ENCODE assay signal across 18 cellular contexts in genomic region chr6:41274291-41274690, GRCh38. TPM values are rescaled to one million over a fixed set of nuclear protein-coding genes. Genes with fewer than 3 reads are reported as not detected.
DNase-seq lines count a peak whose midpoint lies in the region; ATAC-seq, FAIRE-seq and TF ChIP-seq lines count a peak whose summit lies in the region.
"Had no signal": no experiment of that assay in that cellular context is flagged by ENCODE, and none has a peak within 500 bp of the region (broad histone marks: within the 10 kb centered on the region; RNA-seq: fewer than 3 reads in every experiment).

No MANE protein-coding gene starts in this region.

- WGBS in K562 (ENCODE audit: insufficient coverage, low coverage, missing lambda C conversion rate): 1% methylated on average over 3 of the region's 3 CpGs
- 75% methylated on average over 2 of the region's 3 CpGs for WGBS in right lobe of liver (ENCODE audit: insufficient coverage, low coverage, low lambda C conversion rate, missing lambda C conversion rate)

- H3K9me3 ChIP-seq in K562 (replicated peaks; ENCODE audit: control insufficient read depth, insufficient read depth, low read depth, low read length) (no peaks in the 10 kb centered on the region), right lobe of liver (no peaks in the 10 kb centered on the region), left ventricle myocardium inferior (replicated peaks) (no peaks in the 10 kb centered on the region)

- no peak for TF ChIP-seq POLR2A in K562 (conservative IDR thresholded peaks at IDR 0.05)
- no peak for TF ChIP-seq POLR2A in right lobe of liver (IDR thresholded peaks at IDR 0.05)

- H3K4me3 ChIP-seq in K562: no peak overlapping the region
- no peak overlapping the region for H3K4me3 ChIP-seq in right lobe of liver
- no peak overlapping the region for H3K4me3 ChIP-seq in left ventricle myocardium inferior
- H3K4me3 ChIP-seq: GM23248 had no signal

- intact Hi-C loops in CD14-positive monocyte (cut with micrococcal nuclease) (loop anchor here in 1 of 2 donors (5.0 kb wide), 2 partner anchors 47 to 202 kb away; partner anchors contain the start of genes NFYA, OARD1 and TREML4), K562 (cut with micrococcal nuclease) (no loop called here), right lobe of liver (cut with DNase I) (no loop called here), left ventricle myocardium inferior (cut with micrococcal nuclease) (no loop called here)

- FAIRE-seq in K562 (lab: Jason Lieb, UNC): no peak
- FAIRE-seq: A204.1, GM18507, H54 had no signal

- TF ChIP-seq CTCF in CD14-positive monocyte (IDR thresholded peaks at IDR 0.05): no peak
- no peak for TF ChIP-seq CTCF in K562 (IDR thresholded peaks at IDR 0.05 in 2 of 3, conservative IDR thresholded peaks at IDR 0.05 in 1 of 3; ENCODE audit: insufficient read depth in 2 of 3, low read depth in 1 of 3, low read length in 3 of 3)
- no peak for TF ChIP-seq CTCF in right lobe of liver (IDR thresholded peaks at IDR 0.05)
- no peak for TF ChIP-seq CTCF in left ventricle myocardium inferior (IDR thresholded peaks at IDR 0.05; ENCODE audit: borderline replicate concordance)

- H3K4me1 Mint-ChIP-seq in CD14-positive monocyte: peaks cover 97% of the 10 kb centered on the region

- peaks cover 0 to 13% (median 0%) of the 10 kb centered on the region in 7 donors for H3K9me3 Mint-ChIP-seq in CD14-positive monocyte
- H3K9me3 Mint-ChIP-seq: IgD-negative memory B cell had no signal

- H3K27ac ChIP-seq in K562 (ENCODE audit: extremely low read depth, low read depth, low read length) (no peak overlapping the region), right lobe of liver (no peak overlapping the region), left ventricle myocardium inferior (replicated peaks) (no peak overlapping the region)
- H3K27ac ChIP-seq: GM23248 had no signal

- BruUV-seq in K562 (replicated peaks; lab: Mats Ljungman, UMichigan): no TSS peak

- no peak overlapping the region for H3K9ac ChIP-seq in K562 (ENCODE audit: insufficient read depth in 1 of 2, low read depth in 2 of 2, low read length in 2 of 2)
- H3K9ac ChIP-seq: GM23248 had no signal

- POLR2A ChIA-PET in K562 (lab: Yijun Ruan, JAX): interaction anchor here (1.0 kb wide), 1 partner anchor 15 kb away, joined by 3 read pairs; no protein-coding TSS in a partner anchor

- peak overlapping the region; percentile 57 to 100 (median 90) for H3K27ac Mint-ChIP-seq in CD14-positive monocyte
- H3K27ac Mint-ChIP-seq: CD4-positive, CD25-positive, alpha-beta regulatory T cell; IgD-negative memory B cell had no signal

- no peak for TF ChIP-seq RAD21 in K562 (CRISPR knock-in tag; conservative IDR thresholded peaks at IDR 0.05 in 1 of 2, IDR thresholded peaks at IDR 0.05 in 1 of 2)

- no peak overlapping the region for H3K4me3 Mint-ChIP-seq in CD14-positive monocyte
- H3K4me3 Mint-ChIP-seq: CD4-positive, CD25-positive, alpha-beta regulatory T cell; IgD-negative memory B cell had no signal

- peaks cover 0 to 4% (median 2%) of the 10 kb centered on the region in 3 donors for H3K27me3 Mint-ChIP-seq in CD14-positive monocyte (ENCODE audit: low read depth in 3 of 3)
- H3K27me3 Mint-ChIP-seq: IgD-negative memory B cell had no signal

- in situ Hi-C loops in K562 (cut with MboI): no loop called here

- H3K27me3 ChIP-seq in K562 (ENCODE audit: control insufficient read depth in 2 of 2, insufficient read depth in 2 of 2, low read length in 2 of 2): peaks cover 32 to 60% of the 10 kb centered on the region in 2 experiments; a peak in 4 of 5 replicates
- no peaks in the 10 kb centered on the region for H3K27me3 ChIP-seq in right lobe of liver
- peaks cover 55% of the 10 kb centered on the region for H3K27me3 ChIP-seq in left ventricle myocardium inferior (ENCODE audit: low read depth)

- no peaks in the 10 kb centered on the region for H3K79me2 ChIP-seq in K562 (ENCODE audit: control insufficient read depth, insufficient read depth, low read length)

- CTCF ChIA-PET in K562 (lab: Yijun Ruan, JAX; ENCODE audit: low intra/inter-chr PET ratio): no interaction called here

- ATAC-seq in K562: no peak
- peak in 3 of 4 donors; percentile 12 to 26 (median 22) for ATAC-seq in right lobe of liver
- ATAC-seq in HG02610 (IDR thresholded peaks at IDR 0.05; ENCODE audit: unreplicated experiment): no peak
- ATAC-seq in activated CD4-positive, CD25-positive, alpha-beta regulatory T cell treated with anti-CD3 and anti-CD28 coated beads, Interleukin-2, amount 50 U/mL, for 24 hours: no peak

- no peaks in the 10 kb centered on the region; the same call in 1 of the 2 replicates for H4K20me1 ChIP-seq in K562 (replicated peaks; ENCODE audit: control insufficient read depth, insufficient read depth, low read length)

- no peak overlapping the region for H2AFZ ChIP-seq in K562 (ENCODE audit: low read depth, low read length)
- H2AFZ ChIP-seq: GM23248 had no signal

- peaks cover 0 to 5% of the 10 kb centered on the region in 2 experiments; a peak in 2 of 5 replicates for H3K4me1 ChIP-seq in K562 (replicated peaks in 1 of 2; ENCODE audit: control insufficient read depth in 2 of 2, insufficient read depth in 2 of 2, low read length in 2 of 2)
- no peaks in the 10 kb centered on the region for H3K4me1 ChIP-seq in right lobe of liver
- peaks cover 7% of the 10 kb centered on the region for H3K4me1 ChIP-seq in left ventricle myocardium inferior

- no peaks in the 10 kb centered on the region for H3K9me1 ChIP-seq in K562 (ENCODE audit: control insufficient read depth, insufficient read depth, low read length)

- no peak for TF ChIP-seq EP300 in K562 (IDR thresholded peaks at IDR 0.05; ENCODE audit: low read length)

- no peak for DNase-seq in CD14-positive monocyte (ENCODE audit: low spot score)
- DNase-seq in K562 (ENCODE audit: extremely low read depth in 1 of 4, low spot score in 3 of 4): no peak
- DNase-seq in right lobe of liver: no peak
- DNase-seq in NCI-H345 treated with DMSO at 0.1 percent for 48 hours (lab: John Stamatoyannopoulos, UW; ENCODE audit: unreplicated experiment): no peak
- DNase-seq in left ventricle myocardium inferior: no peak
- DNase-seq: CD4-positive, CD25-positive, alpha-beta regulatory T cell; DMS53; GF-D8; GM23248 had no signal

- H3K4me2 ChIP-seq in K562 (ENCODE audit: insufficient read depth, low read length): no peak overlapping the region

- peaks cover 71 to 80% of the 10 kb centered on the region in 2 donors for H3K36me3 Mint-ChIP-seq in CD14-positive monocyte
- H3K36me3 Mint-ChIP-seq: CD4-positive, CD25-positive, alpha-beta regulatory T cell; IgD-negative memory B cell had no signal

- H3K36me3 ChIP-seq in K562 (ENCODE audit: control insufficient read depth, insufficient read depth, low read length): no peaks in the 10 kb centered on the region
- H3K36me3 ChIP-seq in right lobe of liver: no peaks in the 10 kb centered on the region
- no peaks in the 10 kb centered on the region for H3K36me3 ChIP-seq in left ventricle myocardium inferior

TF ChIP-seq in K562, 482 proteins besides CTCF, POLR2A, EP300 and RAD21:
- TF ChIP-seq ZFP36 (IDR thresholded peaks at IDR 0.05; ENCODE audit: low read depth, low read length, partially characterized antibody) (no peak), ZNF316 (IDR thresholded peaks at IDR 0.05) (peak; percentile 18; the same call in 1 of the 2 replicates)

RNA-seq across cellular contexts. Expression of gene TREM1, which starts 12.2 kb away (rescaled TPM):
- 100 to 1,000 TPM; 175 to 303 TPM for polyA plus RNA-seq in CD14-positive monocyte
- not detected in 2 replicates for total RNA-seq in K562 (2011; cell fraction: chromatin; rRNA removed; ENCODE audit: low replicate concordance)
- not detected in 2 replicates for total RNA-seq in K562 (2011; cell fraction: nucleolus; rRNA removed)
- total RNA-seq in K562 (2011; cell fraction: nucleoplasm; rRNA removed): not detected in 2 replicates
- total RNA-seq in K562 (2014; rRNA removed): not detected in 2 replicates
- total RNA-seq in K562 (2014; rRNA removed; fragmentation: Illumina TruSeq; extraction: Trizol): not detected in 2 replicates
- total RNA-seq in K562 (2015; rRNA removed; fragmentation: Illumina TruSeq; extraction: Trizol): not detected in 2 replicates
- total RNA-seq in K562 (2021): not detected in 2 replicates
- polyA plus RNA-seq in K562 (2011; rRNA removed): not detected in 2 replicates
- polyA plus RNA-seq in K562 (2011; cell fraction: cytosol; rRNA removed): not detected in 2 replicates
- polyA plus RNA-seq in K562 (2011; cell fraction: nucleus; rRNA removed): not detected in 2 replicates
- polyA plus RNA-seq in K562 (2012): 0.55 TPM in 1 of 2 replicates, not detected in the other
- polyA plus RNA-seq in K562 (2014; fragmentation: Illumina TruSeq; extraction: Trizol): not detected in 2 replicates
- not detected for polyA plus RNA-seq in K562 (2014; fragmentation: Nextera tagmentation; extraction: Ambion mirVana)
- not detected in 2 replicates for polyA plus RNA-seq in K562 (2014; rRNA removed)
- polyA minus RNA-seq in K562 (2011; rRNA and poly(A)+ RNA removed): not detected in 2 replicates
- polyA minus RNA-seq in K562 (2011; cell fraction: cytosol; rRNA and poly(A)+ RNA removed): not detected in 2 replicates
- polyA minus RNA-seq in K562 (2011; cell fraction: nucleus; rRNA and poly(A)+ RNA removed): not detected in 2 replicates
- total RNA-seq in right lobe of liver: 1 to 10 TPM in 1 of 6 experiments, under 1 TPM in 4, not detected in 1; 0.51 to 3.3 (median 0.88) TPM
- 0.52 TPM for total RNA-seq in left ventricle myocardium inferior
- total RNA-seq: CD4-positive, CD25-positive, alpha-beta regulatory T cell; GM23248 had no signal
- polyA plus RNA-seq: AG04450, GM23248 had no signal

RNA-seq across cellular contexts. Expression of gene TREML4, which starts 46.1 kb away (rescaled TPM):
- not detected for polyA plus RNA-seq in CD14-positive monocyte
- total RNA-seq in K562 (2011; cell fraction: chromatin; rRNA removed; ENCODE audit: low replicate concordance): not detected in 2 replicates
- total RNA-seq in K562 (2011; cell fraction: nucleolus; rRNA removed): not detected in 2 replicates
- not detected in 2 replicates for total RNA-seq in K562 (2011; cell fraction: nucleoplasm; rRNA removed)
- not detected in 2 replicates for total RNA-seq in K562 (2014; rRNA removed)
- total RNA-seq in K562 (2014; rRNA removed; fragmentation: Illumina TruSeq; extraction: Trizol): not detected in 2 replicates
- not detected in 2 replicates for total RNA-seq in K562 (2015; rRNA removed; fragmentation: Illumina TruSeq; extraction: Trizol)
- not detected in 2 replicates for total RNA-seq in K562 (2021)
- not detected in 2 replicates for polyA plus RNA-seq in K562 (2011; rRNA removed)
- not detected in 2 replicates for polyA plus RNA-seq in K562 (2011; cell fraction: cytosol; rRNA removed)
- polyA plus RNA-seq in K562 (2011; cell fraction: nucleus; rRNA removed): not detected in 2 replicates
- polyA plus RNA-seq in K562 (2012): not detected in 2 replicates
- polyA plus RNA-seq in K562 (2014; fragmentation: Illumina TruSeq; extraction: Trizol): not detected in 2 replicates
- polyA plus RNA-seq in K562 (2014; fragmentation: Nextera tagmentation; extraction: Ambion mirVana): not detected
- polyA plus RNA-seq in K562 (2014; rRNA removed): not detected in 2 replicates
- not detected in 2 replicates for polyA minus RNA-seq in K562 (2011; rRNA and poly(A)+ RNA removed)
- not detected in 2 replicates for polyA minus RNA-seq in K562 (2011; cell fraction: cytosol; rRNA and poly(A)+ RNA removed)
- not detected in 2 replicates for polyA minus RNA-seq in K562 (2011; cell fraction: nucleus; rRNA and poly(A)+ RNA removed)
- under 1 TPM in 2 of 6 experiments, not detected in 4; 0.10 to 0.12 TPM for total RNA-seq in right lobe of liver
- not detected for total RNA-seq in left ventricle myocardium inferior
- total RNA-seq: CD4-positive, CD25-positive, alpha-beta regulatory T cell; GM23248; HT-29 had no signal
- polyA plus RNA-seq: AG04450; BJ; CD4-positive, CD25-positive, alpha-beta regulatory T cell; GM23248 had no signal

Comparison
In these comparisons a context has a peak if more than half of its experiments do, and no peak if none do; other contexts are left out.
1. ATAC-seq: peak in right lobe of liver (3 of 4); none in K562 (single experiment), HG02610 (single experiment) and activated CD4-positive, CD25-positive, alpha-beta regulatory T cell treated with anti-CD3 and anti-CD28 coated beads, Interleukin-2, amount 50 U/mL, for 24 hours (0 of 2).